9 cellular contexts compared by ENCODE assay signal in the genomic region with DNA sequence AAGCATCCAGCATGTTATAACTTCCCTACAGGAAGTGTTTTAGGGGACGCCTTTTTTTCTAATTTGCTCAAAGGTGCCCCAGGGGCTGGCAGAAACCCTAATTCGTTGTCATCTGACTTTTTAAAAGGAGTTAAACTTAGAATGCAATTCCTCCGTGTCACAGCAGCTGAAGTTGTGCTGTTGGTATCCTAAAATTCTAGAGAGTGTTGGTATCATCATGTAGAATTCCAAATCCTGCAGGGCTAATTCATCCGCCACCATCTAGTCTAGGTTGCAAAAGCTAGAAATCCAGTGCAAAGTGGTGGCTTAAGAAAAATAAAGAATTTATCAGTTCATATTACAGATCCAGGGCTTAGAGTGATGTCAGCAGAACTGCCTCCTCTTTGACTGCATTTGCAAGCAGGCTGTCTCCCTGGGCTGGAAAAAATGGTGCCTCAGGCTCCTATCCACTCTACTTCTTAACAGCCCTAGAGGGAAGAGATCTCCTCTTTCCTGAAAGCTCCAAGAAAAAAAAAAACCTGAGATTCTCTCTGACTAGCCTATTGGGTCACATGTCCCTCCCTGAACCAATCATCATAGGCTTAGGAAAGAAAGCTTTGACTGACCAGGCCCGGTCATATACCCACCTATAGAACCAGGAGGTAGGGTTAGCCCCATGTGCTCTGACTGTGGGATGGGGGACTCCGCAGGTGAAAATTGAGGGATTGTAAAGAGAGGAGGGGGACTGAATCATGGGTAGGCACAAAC.
A peak's percentile ranks its signal among the peaks of the same experiment; 100 is the strongest.
DNase-seq lines count a peak whose midpoint lies in the region; ATAC-seq and TF ChIP-seq lines count a peak whose summit lies in the region.
"Had no signal": no experiment of that assay in that cellular context is flagged by ENCODE, and none has a peak within 500 bp of the region (broad histone marks: within the 10 kb centered on the region; RNA-seq: fewer than 3 reads in every experiment).

No MANE protein-coding gene starts in this region.

- H3K9me3 ChIP-seq in left ventricle myocardium inferior (replicated peaks): no peaks in the 10 kb centered on the region
- no peaks in the 10 kb centered on the region for H3K9me3 ChIP-seq in tibial artery

- intact Hi-C loops in left ventricle myocardium inferior (cut with micrococcal nuclease) (no loop called here), Right ventricle myocardium inferior (cut with DNase I) (loop anchor here (1.0 kb wide), 1 partner anchor 386 kb away; the partner anchor contains the start of genes MRPS12 and SARS2), tibial artery (cut with DNase I; ENCODE audit: low total_unique reads) (no loop called here)

- TF ChIP-seq CTCF in left ventricle myocardium inferior (IDR thresholded peaks at IDR 0.05; ENCODE audit: borderline replicate concordance) (no peak), type B pancreatic cell (conservative IDR thresholded peaks at IDR 0.05) (peak; percentile 76), tibial artery (IDR thresholded peaks at IDR 0.05) (no peak)

- ATAC-seq in Right ventricle myocardium inferior (no peak), GM21367 (IDR thresholded peaks at IDR 0.05; ENCODE audit: unreplicated experiment) (no peak)

- H3K9me3 Mint-ChIP-seq in type B pancreatic cell: peaks cover 5% of the 10 kb centered on the region

- H3K27me3 ChIP-seq in left ventricle myocardium inferior (ENCODE audit: low read depth) (peaks cover 13% of the 10 kb centered on the region), tibial artery (no peaks in the 10 kb centered on the region)

- H3K27ac Mint-ChIP-seq in type B pancreatic cell: peak overlapping the region; percentile 0

- H3K4me1 Mint-ChIP-seq in type B pancreatic cell (ENCODE audit: unreplicated experiment): peaks cover 6% of the 10 kb centered on the region

- H3K4me1 ChIP-seq in left ventricle myocardium inferior (peaks cover 11% of the 10 kb centered on the region), tibial artery (peaks cover 0 to 16% (median 12%) of the 10 kb centered on the region in 4 donors)

- H3K4me3 ChIP-seq in left ventricle myocardium inferior: peak overlapping the region; percentile 33
- no peak overlapping the region for H3K4me3 ChIP-seq in tibial artery

- H3K36me3 Mint-ChIP-seq in type B pancreatic cell: no peaks in the 10 kb centered on the region

- H3K36me3 ChIP-seq in left ventricle myocardium inferior (no peaks in the 10 kb centered on the region), tibial artery (no peaks in the 10 kb centered on the region)

- no peak overlapping the region for H3K4me3 Mint-ChIP-seq in type B pancreatic cell

- no peaks in the 10 kb centered on the region for H3K27me3 Mint-ChIP-seq in type B pancreatic cell

- DNase-seq in left ventricle myocardium inferior: no peak
- no peak for DNase-seq in Right ventricle myocardium inferior (ENCODE audit: missing footprints)
- peak; percentile 63 for DNase-seq in RPMI8226
- DNase-seq in fibroblast of peridontal ligament (ENCODE audit: extremely low read depth): peak; percentile 76
- no peak for DNase-seq in type B pancreatic cell (ENCODE audit: extremely low spot score, unreplicated experiment)
- no peak for DNase-seq in DMS53 treated with DMSO at 0.1 percent for 48 hours (lab: John Stamatoyannopoulos, UW; ENCODE audit: unreplicated experiment)
- no peak for DNase-seq in tibial artery
- DNase-seq: effector memory CD4-positive, alpha-beta T cell had no signal

- H3K27ac ChIP-seq in left ventricle myocardium inferior (replicated peaks) (no peak overlapping the region), tibial artery (no peak overlapping the region)

Comparison
In these comparisons a context has a peak if more than half of its experiments do, and no peak if none do; other contexts are left out.
1. DNase-seq: peak in RPMI8226 (single experiment) and fibroblast of peridontal ligament (single experiment); none in left ventricle myocardium inferior (single experiment), Right ventricle myocardium inferior (single experiment), type B pancreatic cell (single experiment), DMS53 treated with DMSO at 0.1 percent for 48 hours (single experiment) and tibial artery (0 of 2).